In the genomic region with DNA sequence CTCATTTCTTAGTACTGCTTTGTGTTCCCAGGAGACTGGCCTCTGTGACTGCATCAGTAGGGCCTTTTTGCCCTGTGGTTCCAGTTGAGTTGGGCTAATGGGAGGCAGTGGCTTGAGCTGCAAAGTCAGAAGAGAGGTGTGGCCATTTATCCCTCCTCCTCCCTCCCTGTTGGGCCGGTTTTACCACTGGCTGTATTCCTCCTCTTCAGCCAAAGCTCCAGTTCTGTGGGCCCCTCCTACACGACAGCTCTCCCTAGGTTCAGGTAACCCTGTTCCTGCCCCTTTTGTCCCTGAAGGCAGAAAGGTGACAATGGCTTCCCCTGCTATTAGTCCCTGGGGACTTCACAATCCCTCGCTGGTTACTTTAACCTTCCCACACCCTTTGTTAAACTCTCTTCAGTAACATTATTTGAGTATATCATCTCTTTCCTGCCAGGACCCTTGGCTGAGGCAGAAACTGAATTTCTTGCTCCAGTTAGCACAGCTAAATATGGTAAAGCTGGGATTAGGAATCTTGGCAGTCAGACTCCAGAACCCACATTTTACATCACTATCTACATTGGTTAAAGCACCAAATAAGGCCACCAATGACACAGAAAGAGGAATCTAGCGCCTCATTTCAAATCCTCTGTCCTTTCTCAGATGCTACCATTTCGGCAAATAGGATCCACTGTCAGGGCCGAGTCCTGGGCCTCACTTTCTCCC, we compare ENCODE assay signal across 33 cellular contexts.
DNase-seq lines count a peak whose midpoint lies in the region; ATAC-seq and TF ChIP-seq lines count a peak whose summit lies in the region.
"Had no signal": no experiment of that assay in that cellular context is flagged by ENCODE, and none has a peak within 500 bp of the region (broad histone marks: within the 10 kb centered on the region; RNA-seq: fewer than 3 reads in every experiment).

No MANE protein-coding gene starts in this region.

- H3K9me3 Mint-ChIP-seq in nephron: no peaks in the 10 kb centered on the region
- H3K9me3 Mint-ChIP-seq: activated T-cell treated with anti-CD3 and anti-CD28 coated beads, Interleukin-2, amount 50 U/mL, for 4 hours had no signal

- H3K4me1 Mint-ChIP-seq in nephron: peaks cover 7% of the 10 kb centered on the region
- H3K4me1 Mint-ChIP-seq: natural killer cell had no signal

- TF ChIP-seq CTCF in nephron (IDR thresholded peaks at IDR 0.05; ENCODE audit: unreplicated experiment in 3 of 3): no peak

- H3K4me3 ChIP-seq in esophagus (ENCODE audit: low read depth in 1 of 2, low read length in 2 of 2): no peak overlapping the region
- H3K4me3 ChIP-seq: adrenal gland, cardiac muscle cell, HAP-1, hepatocyte, pancreas, right atrium auricular region, spleen, testis had no signal

- DNase-seq in DMS53 (lab: John Stamatoyannopoulos, UW) (peak; percentile 19), DMS53 treated with DMSO at 0.1 percent for 48 hours (lab: John Stamatoyannopoulos, UW; ENCODE audit: unreplicated experiment) (no peak), DMS79 (lab: John Stamatoyannopoulos, UW) (no peak), GM03348 (ENCODE audit: low spot score) (no peak)
- DNase-seq: activated CD4-positive, alpha-beta T cell treated with anti-CD3 and anti-CD28 coated beads for 48 hours; activated naive CD4-positive, alpha-beta T cell; activated T-cell treated with anti-CD3 and anti-CD28 coated beads, Interleukin-2, amount 50 U/mL, for 4 hours; adrenal gland; dermis blood vessel endothelial cell; foreskin melanocyte; IMR-90; natural killer cell; NCI-H1048; NCI-H187 treated with DMSO at 0.1 percent for 48 hours; NCI-H226; NCI-H748 treated with DMSO at 0.1 percent for 48 hours; pancreas; spleen; stimulated activated CD4-positive, alpha-beta T cell treated with anti-CD3 and anti-CD28 coated beads, Interleukin-2, amount 100 ng/mL, for 48 hours; stimulated activated naive CD4-positive, alpha-beta T cell; T-helper 2 cell; testis had no signal

- no peaks in the 10 kb centered on the region for H3K36me3 ChIP-seq in esophagus (ENCODE audit: control insufficient read depth in 2 of 2, insufficient read depth in 2 of 2, low read length in 1 of 2)
- H3K36me3 ChIP-seq: adrenal gland, cardiac muscle cell, HAP-1, pancreas, right atrium auricular region, spleen had no signal

- H3K27me3 Mint-ChIP-seq in nephron (ENCODE audit: low read depth): no peaks in the 10 kb centered on the region

- ATAC-seq in HG03108 (IDR thresholded peaks at IDR 0.05; ENCODE audit: unreplicated experiment): no peak
- no peak for ATAC-seq in GM21447 (IDR thresholded peaks at IDR 0.05; ENCODE audit: unreplicated experiment)
- ATAC-seq: activated T-cell treated with anti-CD3 and anti-CD28 coated beads, Interleukin-2, amount 50 U/mL, for 4 hours; natural killer cell; pancreas; SK-N-SH treated with all-trans-retinoic acid at 6 μM for 48 hours had no signal

- 40 to 55% methylated on average over 6 of the region's 6 CpGs for WGBS in esophagus, 2 donors

- no peaks in the 10 kb centered on the region for H3K9me3 ChIP-seq in esophagus (ENCODE audit: control insufficient read depth in 2 of 2, insufficient read depth in 1 of 2, low read depth in 1 of 2, low read length in 1 of 2)
- H3K9me3 ChIP-seq: adrenal gland, HAP-1, pancreas, right atrium auricular region, spleen, testis had no signal

- peak overlapping the region; percentile 70 to 89 for H3K27ac ChIP-seq in esophagus (ENCODE audit: low read depth in 2 of 2, low read length in 1 of 2)
- H3K27ac ChIP-seq: 22Rv1, adrenal gland, cardiac muscle cell, hepatocyte, pancreas, right atrium auricular region, RWPE1, spleen had no signal

- H3K4me1 ChIP-seq in esophagus (ENCODE audit: control insufficient read depth in 2 of 2, insufficient read depth in 2 of 2, low read length in 1 of 2): peaks cover 0 to 3% of the 10 kb centered on the region in 2 donors
- H3K4me1 ChIP-seq: adrenal gland, HAP-1, pancreas, right atrium auricular region had no signal

- no peak overlapping the region for H3K4me3 Mint-ChIP-seq in nephron
- H3K4me3 Mint-ChIP-seq: activated T-cell treated with anti-CD3 and anti-CD28 coated beads, Interleukin-2, amount 50 U/mL, for 4 hours; natural killer cell had no signal

- no peaks in the 10 kb centered on the region for H3K27me3 ChIP-seq in esophagus (ENCODE audit: control insufficient read depth in 1 of 2, insufficient read depth in 2 of 2, low read length in 2 of 2)
- H3K27me3 ChIP-seq: adrenal gland, cardiac muscle cell, hepatocyte, pancreas, right atrium auricular region, testis had no signal

- no peaks in the 10 kb centered on the region for H3K36me3 Mint-ChIP-seq in nephron (ENCODE audit: low read depth)
- H3K36me3 Mint-ChIP-seq: natural killer cell had no signal

- H3K27ac Mint-ChIP-seq in nephron: peak overlapping the region; percentile 36 to 84 (median 72)
- H3K27ac Mint-ChIP-seq: natural killer cell had no signal
